In genomic region chr6:1792989-1793388, GRCh38 we compare ENCODE assay signal across 8 cellular contexts.
DNase-seq lines count a peak whose midpoint lies in the region; ATAC-seq, FAIRE-seq and TF ChIP-seq lines count a peak whose summit lies in the region.

No MANE protein-coding gene starts in this region.

- H3K9me3 Mint-ChIP-seq in chondrocyte (ENCODE audit: low read depth) = no peaks in the 10 kb centered on the region

- H3K27ac Mint-ChIP-seq in chondrocyte (ENCODE audit: unreplicated experiment) = no peak overlapping the region

- H3K36me3 Mint-ChIP-seq in chondrocyte (ENCODE audit: low read depth) = no peaks in the 10 kb centered on the region

- DNase-seq in A549 (ENCODE audit: low read depth in 1 of 2, low spot score in 1 of 2) = peak; percentile 30 to 48
- peak; percentile 20 for DNase-seq in GM12891 (ENCODE audit: insufficient read length, low spot score)
- DNase-seq in NCI-H2171 treated with DMSO at 0.1 percent for 48 hours (lab: John Stamatoyannopoulos, UW) = peak; percentile 32
- no peak for DNase-seq in chondrocyte (ENCODE audit: low spot score)
- peak; percentile 11 for DNase-seq in stimulated activated naive CD8-positive, alpha-beta T cell treated with anti-CD3 and anti-CD28 coated beads, Interleukin-15, Interleukin-2, amounts not matched to agents 100 U/mL and 50 U/mL, for 24 hours
- DNase-seq in esophagus muscularis mucosa (ENCODE audit: extremely low spot score) = no peak
- no peak for DNase-seq in 8988T

- H3K36me3 ChIP-seq in esophagus muscularis mucosa = no peaks in the 10 kb centered on the region

- TF ChIP-seq EP300 in A549 (IDR thresholded peaks at IDR 0.05) (no peak), esophagus muscularis mucosa (IDR thresholded peaks at IDR 0.05) (no peak)

- POLR2A ChIA-PET in A549 (lab: Yijun Ruan, JAX) = no interaction called here

- H3K4me3 ChIP-seq in A549 (no peak overlapping the region), esophagus muscularis mucosa (no peak overlapping the region)

- no peaks in the 10 kb centered on the region for H3K9me3 ChIP-seq in A549
- H3K9me3 ChIP-seq in esophagus muscularis mucosa = no peaks in the 10 kb centered on the region

- H3K4me3 Mint-ChIP-seq in chondrocyte (ENCODE audit: unreplicated experiment) = no peak overlapping the region

- no peak for FAIRE-seq in A549 (lab: Jason Lieb, UNC)
- no peak for FAIRE-seq in GM12891 (lab: Jason Lieb, UNC)

- CTCF ChIA-PET in A549 (lab: Yijun Ruan, JAX) = no interaction called here

- 8% methylated on average over 3 of the region's 3 CpGs for WGBS in A549 (ENCODE audit: missing lambda C conversion rate)
- 82% methylated on average over 3 of the region's 3 CpGs for WGBS in esophagus muscularis mucosa

- TF ChIP-seq CTCF in A549 (IDR thresholded peaks at IDR 0.05) = peak; percentile 24; the same call in 2 of the 3 replicates
- TF ChIP-seq CTCF in chondrocyte (IDR thresholded peaks at IDR 0.05) = peak; percentile 66
- TF ChIP-seq CTCF in esophagus muscularis mucosa (IDR thresholded peaks at IDR 0.05) = no peak

- ATAC-seq in A549 = peak; percentile 92 to 93
- ATAC-seq in stimulated activated naive CD8-positive, alpha-beta T cell treated with anti-CD3 and anti-CD28 coated beads, Interleukin-15, Interleukin-2, amounts not matched to agents 100 U/mL and 50 U/mL, for 24 hours = no peak
- ATAC-seq in HG02571 (IDR thresholded peaks at IDR 0.05; ENCODE audit: unreplicated experiment) = no peak

- H3K4me1 ChIP-seq in A549 = peaks cover 7% of the 10 kb centered on the region
- peaks cover 0 to 8% (median under 1%) of the 10 kb centered on the region in 4 donors for H3K4me1 ChIP-seq in esophagus muscularis mucosa

- peaks cover 34% of the 10 kb centered on the region for H3K4me1 Mint-ChIP-seq in chondrocyte (ENCODE audit: low read depth)

- TF ChIP-seq RAD21 in A549 (conservative IDR thresholded peaks at IDR 0.05 in 1 of 2, IDR thresholded peaks at IDR 0.05 in 1 of 2) = peak in 1 of 2 experiments; percentile 21; a peak in 1 of 5 replicates

- H3K27me3 Mint-ChIP-seq in chondrocyte (ENCODE audit: low read depth) = no peaks in the 10 kb centered on the region

- no peak overlapping the region for H3K4me2 ChIP-seq in A549

- TF ChIP-seq POLR2A in A549 (IDR thresholded peaks at IDR 0.05; ENCODE audit: low read length) = no peak
- no peak for TF ChIP-seq POLR2A in GM12891 (IDR thresholded peaks at IDR 0.05; ENCODE audit: low read depth, low read length)
- no peak for TF ChIP-seq POLR2A in esophagus muscularis mucosa (IDR thresholded peaks at IDR 0.05; ENCODE audit: low read depth)

- intact Hi-C loops in esophagus muscularis mucosa (cut with DNase I) = no loop called here

- no peak overlapping the region for H3K27ac ChIP-seq in A549
- H3K27ac ChIP-seq in esophagus muscularis mucosa (replicated peaks in 1 of 4) = no peak overlapping the region

- H3K27me3 ChIP-seq in esophagus muscularis mucosa = no peaks in the 10 kb centered on the region

TF ChIP-seq in A549, 52 proteins besides CTCF, POLR2A, EP300 and RAD21:
- TF ChIP-seq EHMT2 (IDR thresholded peaks at IDR 0.05; ENCODE audit: low read depth) (no peak), CHD2 (IDR thresholded peaks at IDR 0.05; ENCODE audit: low read length, partially characterized antibody) (no peak), ESRRA (IDR thresholded peaks at IDR 0.05; ENCODE audit: borderline replicate concordance, low read length) (no peak), RCOR1 (IDR thresholded peaks at IDR 0.05; ENCODE audit: low read depth, low read length) (no peak), KDM5A (IDR thresholded peaks at IDR 0.05) (no peak), ATOH8 (CRISPR knock-in tag; IDR thresholded peaks at IDR 0.05; ENCODE audit: low read depth) (no peak), TFCP2L1 (CRISPR knock-in tag; IDR thresholded peaks at IDR 0.05) (no peak), HES2 (IDR thresholded peaks at IDR 0.05) (no peak), ZC3H11A (IDR thresholded peaks at IDR 0.05) (no peak), JUN (IDR thresholded peaks at IDR 0.05) (no peak), BCL3 (IDR thresholded peaks at IDR 0.05) (no peak), HDAC2 (IDR thresholded peaks at IDR 0.05) (no peak), SREBF2 (IDR thresholded peaks at IDR 0.05) (no peak), NPAS2 (CRISPR knock-in tag; IDR thresholded peaks at IDR 0.05; ENCODE audit: borderline replicate concordance) (no peak), PHF8 (IDR thresholded peaks at IDR 0.05; ENCODE audit: borderline replicate concordance, low read depth) (no peak), CEBPB (IDR thresholded peaks at IDR 0.05) (no peak), EHF (CRISPR knock-in tag; IDR thresholded peaks at IDR 0.05) (no peak)

TF ChIP-seq in GM12891, 5 proteins besides CTCF, POLR2A, EP300 and RAD21:
- no peak for TF ChIP-seq TAF1 (IDR thresholded peaks at IDR 0.05; ENCODE audit: low read depth, low read length)
- TF ChIP-seq POU2F2 (IDR thresholded peaks at IDR 0.05; ENCODE audit: low read depth, low read length) = no peak
- no peak for TF ChIP-seq PAX5 (IDR thresholded peaks at IDR 0.05; ENCODE audit: insufficient read depth, low read length, severe bottlenecking)
- no peak for TF ChIP-seq POLR2AphosphoS5 (IDR thresholded peaks at IDR 0.05; ENCODE audit: low read depth, low read length)
- no peak for TF ChIP-seq SPI1 (IDR thresholded peaks at IDR 0.05; ENCODE audit: low read depth, low read length)

Comparison
In these comparisons a context has a peak if more than half of its experiments do, and no peak if none do; other contexts are left out.
1. ATAC-seq: peak in A549 (2 of 2); none in stimulated activated naive CD8-positive, alpha-beta T cell treated with anti-CD3 and anti-CD28 coated beads, Interleukin-15, Interleukin-2, amounts not matched to agents 100 U/mL and 50 U/mL, for 24 hours (single experiment) and HG02571 (single experiment).
2. DNase-seq: peak in A549 (2 of 2), GM12891 (single experiment), NCI-H2171 treated with DMSO at 0.1 percent for 48 hours (single experiment) and stimulated activated naive CD8-positive, alpha-beta T cell treated with anti-CD3 and anti-CD28 coated beads, Interleukin-15, Interleukin-2, amounts not matched to agents 100 U/mL and 50 U/mL, for 24 hours (single experiment); none in chondrocyte (single experiment), esophagus muscularis mucosa (single experiment) and 8988T (single experiment).
3. CTCF ChIP-seq: peak in A549 (single experiment) and chondrocyte (single experiment); none in esophagus muscularis mucosa (0 of 3).